ENCODE assay signal across 10 cellular contexts in genomic region chr21:45365608-45366241, GRCh38. TPM values are rescaled to one million over a fixed set of nuclear protein-coding genes. Genes with fewer than 3 reads are reported as not detected.
DNase-seq lines count a peak whose midpoint lies in the region; ATAC-seq and TF ChIP-seq lines count a peak whose summit lies in the region.
"Had no signal": no experiment of that assay in that cellular context is flagged by ENCODE, and none has a peak within 500 bp of the region (broad histone marks: within the 10 kb centered on the region; RNA-seq: fewer than 3 reads in every experiment).

No MANE protein-coding gene starts in this region.

- H3K79me2 ChIP-seq in neural progenitor cell (ENCODE audit: low read depth) = no peaks in the 10 kb centered on the region

- H3K4ac ChIP-seq in IMR-90 (ENCODE audit: low read depth, low read length) = peak overlapping the region; percentile 96

- no TSS peak for BruUV-seq in IMR-90 (replicated peaks; lab: Mats Ljungman, UMichigan)

- peak overlapping the region; percentile 65; the same call in 1 of the 2 replicates for H4K5ac ChIP-seq in IMR-90 (ENCODE audit: low read depth, low read length)

- H3K18ac ChIP-seq in IMR-90 (ENCODE audit: low read depth, low read length) = peak overlapping the region; percentile 43

- H3K4me3 ChIP-seq in IMR-90 (ENCODE audit: insufficient read depth, low read depth, low read length) (no peak overlapping the region), epithelial cell of esophagus (ENCODE audit: low read length) (no peak overlapping the region), neural progenitor cell (no peak overlapping the region)

- no peak for ATAC-seq in IMR-90 (ENCODE audit: low read depth)
- ATAC-seq in HG03442 (IDR thresholded peaks at IDR 0.05; ENCODE audit: unreplicated experiment) = no peak

- H3K4me3 Mint-ChIP-seq in neural progenitor cell = no peak overlapping the region
- no peak overlapping the region for H3K4me3 Mint-ChIP-seq in activated naive CD4-positive, alpha-beta T cell treated with anti-CD3 and anti-CD28 coated beads, Interleukin-2, amount 10 ng/mL, durations not matched to agents 7 days and 5 days

- H2BK5ac ChIP-seq in IMR-90 (ENCODE audit: low read depth, low read length, poor library complexity, severe bottlenecking) = peak overlapping the region; percentile 99

- DNase-seq in ACHN (peak; percentile 91), IMR-90 (peak; percentile 68), epithelial cell of esophagus (ENCODE audit: low read depth) (peak; percentile 18), neural progenitor cell (ENCODE audit: low spot score) (peak; percentile 62), NCI-H446 (lab: John Stamatoyannopoulos, UW) (no peak)
- no peak for DNase-seq in activated naive CD4-positive, alpha-beta T cell treated with anti-CD3 and anti-CD28 coated beads, Interleukin-2, amount 10 ng/mL, durations not matched to agents 7 days and 5 days
- DNase-seq in activated CD4-positive, alpha-beta T cell treated with anti-CD3 and anti-CD28 coated beads, Interleukin-2, amount 50 U/mL, for 4 hours = no peak
- DNase-seq: NCI-H69 had no signal

- H2AFZ ChIP-seq in IMR-90 (replicated peaks; ENCODE audit: low read length, poor library complexity) (peak overlapping the region; percentile 66), neural progenitor cell (replicated peaks) (no peak overlapping the region)

- peak overlapping the region; percentile 85 for H3K27ac Mint-ChIP-seq in neural progenitor cell
- H3K27ac Mint-ChIP-seq in activated naive CD4-positive, alpha-beta T cell treated with anti-CD3 and anti-CD28 coated beads, Interleukin-2, amount 10 ng/mL, durations not matched to agents 7 days and 5 days = no peak overlapping the region

- peaks cover 21% of the 10 kb centered on the region for H3F3A ChIP-seq in neural progenitor cell (ENCODE audit: low read depth)

- H2AK5ac ChIP-seq in IMR-90 (ENCODE audit: low read depth, low read length) = peak overlapping the region; percentile 100

- H4K8ac ChIP-seq in IMR-90 (ENCODE audit: low read depth in 2 of 2, low read length in 2 of 2) = peak overlapping the region; percentile 96 to 98

- 90% methylated on average over 11 of the region's 26 CpGs; no CpG with 5 or more reads in 1 of the 2 experiments for WGBS in IMR-90 (ENCODE audit: extremely low coverage in 2 of 2, insufficient read length in 1 of 2), 2 experiments

- no peak for TF ChIP-seq CTCF in IMR-90 (conservative IDR thresholded peaks at IDR 0.05; ENCODE audit: low read depth, low read length)
- TF ChIP-seq CTCF in epithelial cell of esophagus (IDR thresholded peaks at IDR 0.05; ENCODE audit: insufficient read depth, low read depth, low read length, missing control alignments) = no peak
- no peak for TF ChIP-seq CTCF in neural progenitor cell (IDR thresholded peaks at IDR 0.05)

- in situ Hi-C loops in ACHN (cut with HindIII; ENCODE audit: low pct_ligation_motif_present, low pct_unique_long_range_greater_than_20kb, low sequenced_read_pairs) = no loop called here
- in situ Hi-C loops in IMR-90 (cut with MboI; ENCODE audit: low sequenced_read_pairs) = no loop called here

- peaks cover 56% of the 10 kb centered on the region for H3K4me1 Mint-ChIP-seq in neural progenitor cell
- H3K4me1 Mint-ChIP-seq in activated naive CD4-positive, alpha-beta T cell treated with anti-CD3 and anti-CD28 coated beads, Interleukin-2, amount 10 ng/mL, durations not matched to agents 7 days and 5 days = peaks cover 6% of the 10 kb centered on the region

- H3K4me2 ChIP-seq in IMR-90 (ENCODE audit: low read depth, low read length) = no peak overlapping the region
- no peak overlapping the region for H3K4me2 ChIP-seq in neural progenitor cell

- H3K9me3 ChIP-seq in IMR-90 (ENCODE audit: control insufficient read depth, insufficient read depth, low read length) = no peaks in the 10 kb centered on the region
- no peaks in the 10 kb centered on the region for H3K9me3 ChIP-seq in neural progenitor cell (ENCODE audit: low read depth)

- no peak overlapping the region for H3K9ac ChIP-seq in IMR-90 (ENCODE audit: low read depth, low read length)
- H3K9ac ChIP-seq in neural progenitor cell = no peak overlapping the region

- 0 out of 2 replicates have a peak overlapping the region, but pooled peaks have one; percentile 10 for H3K56ac ChIP-seq in IMR-90 (ENCODE audit: extremely low read depth, insufficient read depth, low read length)

- dilution Hi-C loops in IMR-90 (cut with HindIII; ENCODE audit: low sequenced_read_pairs, unreplicated experiment) = no loop called here

- H3K14ac ChIP-seq in IMR-90 (replicated peaks; ENCODE audit: low read depth, low read length) = peak overlapping the region; percentile 81

- H2AK9ac ChIP-seq in IMR-90 (replicated peaks; ENCODE audit: low read depth, low read length, poor library complexity) = peak overlapping the region; percentile 21

- no peaks in the 10 kb centered on the region for H3K27me3 ChIP-seq in IMR-90 (ENCODE audit: control insufficient read depth, insufficient read depth, low read length)
- no peaks in the 10 kb centered on the region for H3K27me3 ChIP-seq in neural progenitor cell

- H3K9me3 Mint-ChIP-seq in neural progenitor cell = peaks cover 4% of the 10 kb centered on the region
- no peaks in the 10 kb centered on the region for H3K9me3 Mint-ChIP-seq in activated naive CD4-positive, alpha-beta T cell treated with anti-CD3 and anti-CD28 coated beads, Interleukin-2, amount 10 ng/mL, durations not matched to agents 7 days and 5 days

- TF ChIP-seq RAD21 in IMR-90 (IDR thresholded peaks at IDR 0.05; ENCODE audit: low read length) = no peak

- H3K4me1 ChIP-seq in IMR-90 (ENCODE audit: control insufficient read depth, insufficient read depth, low read length) (peaks cover 38% of the 10 kb centered on the region), neural progenitor cell (peaks cover 48% of the 10 kb centered on the region)

- POLR2A ChIA-PET in IMR-90 (lab: Charles Lee; ENCODE audit: unreplicated experiment) = no interaction called here

- H3K23ac ChIP-seq in IMR-90 (ENCODE audit: low read depth, low read length) = peak overlapping the region; percentile 73; the same call in 1 of the 2 replicates

- no peaks in the 10 kb centered on the region for H3K36me3 Mint-ChIP-seq in neural progenitor cell
- H3K36me3 Mint-ChIP-seq in activated naive CD4-positive, alpha-beta T cell treated with anti-CD3 and anti-CD28 coated beads, Interleukin-2, amount 10 ng/mL, durations not matched to agents 7 days and 5 days = no peaks in the 10 kb centered on the region

- no peak for TF ChIP-seq POLR2A in IMR-90 (IDR thresholded peaks at IDR 0.05; ENCODE audit: low read depth, low read length)

- H4K91ac ChIP-seq in IMR-90 (ENCODE audit: insufficient read depth, low read depth, low read length) = peak overlapping the region; percentile 98

- peaks cover 21% of the 10 kb centered on the region for H3K9me1 ChIP-seq in IMR-90 (ENCODE audit: insufficient read depth, low read length)

- intact Hi-C loops in IMR-90 (cut with micrococcal nuclease) = loop anchor here (2.0 kb wide), 1 partner anchor 35 kb away; no protein-coding TSS in a partner anchor

- H3K27me3 Mint-ChIP-seq in neural progenitor cell (ENCODE audit: insufficient read depth, low read depth) = peaks cover 16% of the 10 kb centered on the region
- H3K27me3 Mint-ChIP-seq in activated naive CD4-positive, alpha-beta T cell treated with anti-CD3 and anti-CD28 coated beads, Interleukin-2, amount 10 ng/mL, durations not matched to agents 7 days and 5 days = peaks cover 19% of the 10 kb centered on the region

- CTCF ChIA-PET in IMR-90 (lab: Yijun Ruan, JAX) = no interaction called here
- CTCF ChIA-PET in activated naive CD4-positive, alpha-beta T cell treated with anti-CD3 and anti-CD28 coated beads, Interleukin-2, amount 10 ng/mL, durations not matched to agents 7 days and 5 days (lab: Charles Lee) = no interaction called here

- H3K27ac ChIP-seq in IMR-90 (ENCODE audit: insufficient read depth, low read length) = peak overlapping the region; percentile 97
- H3K27ac ChIP-seq in neural progenitor cell = no peak overlapping the region
- H3K27ac ChIP-seq: HL-60 had no signal

- H3K79me1 ChIP-seq in IMR-90 (ENCODE audit: low read depth in 1 of 2, low read length in 2 of 2) = peaks cover 0 to 25% of the 10 kb centered on the region in 2 experiments; a peak in 2 of 4 replicates

- peak overlapping the region; percentile 98 for H2BK120ac ChIP-seq in IMR-90 (ENCODE audit: low read depth, low read length)

- H4K20me1 ChIP-seq in IMR-90 (ENCODE audit: insufficient read depth, low read length) (no peaks in the 10 kb centered on the region), neural progenitor cell (ENCODE audit: low read depth) (no peaks in the 10 kb centered on the region)

- H2BK20ac ChIP-seq in IMR-90 (ENCODE audit: low read depth, low read length) = peak overlapping the region; percentile 92

- no peaks in the 10 kb centered on the region for H3K36me3 ChIP-seq in IMR-90 (ENCODE audit: control insufficient read depth, insufficient read depth, low read length)
- no peaks in the 10 kb centered on the region for H3K36me3 ChIP-seq in neural progenitor cell

- peak overlapping the region; percentile 99; the same call in 2 of the 3 replicates for H2BK15ac ChIP-seq in IMR-90 (ENCODE audit: low read depth, low read length)

TF ChIP-seq in IMR-90, 13 proteins besides CTCF, POLR2A, EP300 and RAD21:
- peak; percentile 34; the same call in 1 of the 2 replicates for TF ChIP-seq BHLHE40 (IDR thresholded peaks at IDR 0.05; ENCODE audit: low read depth, low read length)
- TF ChIP-seq CHD1 (IDR thresholded peaks at IDR 0.05; ENCODE audit: low read depth, low read length) = no peak
- TF ChIP-seq FOS (IDR thresholded peaks at IDR 0.05; ENCODE audit: low read depth, low read length) = no peak
- no peak for TF ChIP-seq USF2 (IDR thresholded peaks at IDR 0.05; ENCODE audit: low read depth, low read length)
- no peak for TF ChIP-seq CEBPB (IDR thresholded peaks at IDR 0.05; ENCODE audit: low read depth, low read length)
TF ChIP-seq in IMR-90: peak in this region for 1.

RNA-seq across cellular contexts. Expression of gene COL18A1, which starts 39.2 kb away (rescaled TPM):
- total RNA-seq in IMR-90 (2012; rRNA removed) (4.3 and 6.7 TPM in 2 replicates), neural progenitor cell (ENCODE audit: low replicate concordance) (52.6 and 291 TPM in 2 replicates)
- polyA plus RNA-seq in IMR-90 (2012; rRNA removed) = 46.7 and 52.6 TPM in 2 replicates
- polyA plus RNA-seq in IMR-90 (2012; cell fraction: cytosol; rRNA removed) = 66.0 and 124 TPM in 2 replicates
- 136 and 394 TPM in 2 replicates for polyA plus RNA-seq in IMR-90 (2012; cell fraction: nucleus; rRNA removed; ENCODE audit: low replicate concordance)

Comparison
In these comparisons a context has a peak if more than half of its experiments do, and no peak if none do; other contexts are left out.
1. DNase-seq: peak in ACHN (single experiment), IMR-90 (single experiment), epithelial cell of esophagus (single experiment) and neural progenitor cell (single experiment); none in activated naive CD4-positive, alpha-beta T cell treated with anti-CD3 and anti-CD28 coated beads, Interleukin-2, amount 10 ng/mL, durations not matched to agents 7 days and 5 days (single experiment), NCI-H446 (0 of 2) and activated CD4-positive, alpha-beta T cell treated with anti-CD3 and anti-CD28 coated beads, Interleukin-2, amount 50 U/mL, for 4 hours (0 of 2).